8 cellular contexts compared by ENCODE assay signal in genomic region chr19:40284251-40284500, GRCh38. TPM values are rescaled to one million over a fixed set of nuclear protein-coding genes. Genes with fewer than 3 reads are reported as not detected.
DNase-seq lines count a peak whose midpoint lies in the region; FAIRE-seq and TF ChIP-seq lines count a peak whose summit lies in the region.

No MANE protein-coding gene starts in this region.

- no peaks in the 10 kb centered on the region for H3K9me3 ChIP-seq in NT2/D1 (ENCODE audit: insufficient read depth, low read length)
- H3K9me3 ChIP-seq in H1 (ENCODE audit: insufficient read depth in 2 of 2, low read depth in 1 of 2, low read length in 1 of 2), result no peaks in the 10 kb centered on the region
- no peaks in the 10 kb centered on the region for H3K9me3 ChIP-seq in neuron (ENCODE audit: low read length)

- H3K27me3 ChIP-seq in NT2/D1 (ENCODE audit: insufficient read depth, insufficient read length) (no peaks in the 10 kb centered on the region), H1 (replicated peaks in 1 of 4; ENCODE audit: control insufficient read depth in 3 of 4, extremely low read depth in 1 of 4, insufficient read depth in 3 of 4, low read length in 3 of 4) (no peaks in the 10 kb centered on the region), neuron (ENCODE audit: insufficient read depth, low read length) (no peaks in the 10 kb centered on the region)

- peaks cover 4% of the 10 kb centered on the region in 2 experiments for H4K20me1 ChIP-seq in H1 (replicated peaks in 1 of 2; ENCODE audit: control insufficient read depth in 1 of 2, insufficient read depth in 2 of 2, low read length in 2 of 2)

- no peaks in the 10 kb centered on the region for H3K9me3 Mint-ChIP-seq in CD14-positive monocyte

- H2BK20ac ChIP-seq in H1 (ENCODE audit: low read length), result no peak overlapping the region

- H3K79me1 ChIP-seq in H1 (ENCODE audit: low read depth, low read length), result peaks cover 19% of the 10 kb centered on the region

- H3K9ac ChIP-seq in NT2/D1 (ENCODE audit: insufficient read length, low read depth) (peak overlapping the region; percentile 95), H1 (replicated peaks in 1 of 4; ENCODE audit: extremely low read depth in 1 of 4, low read depth in 3 of 4, low read length in 3 of 4) (peak overlapping the region; percentile 67 to 87 (median 80))

- no peak overlapping the region for H3K23ac ChIP-seq in H1 (ENCODE audit: insufficient read length)

- H3K79me2 ChIP-seq in H1 (ENCODE audit: control insufficient read depth in 1 of 2, insufficient read depth in 2 of 2, low read length in 2 of 2), result peaks cover 9 to 53% of the 10 kb centered on the region in 2 experiments; a peak in 3 of 4 replicates

- POLR2A ChIA-PET in H1 (lab: Charles Lee; ENCODE audit: partially characterized antibody), result interaction anchor here (0.9 to 2.1 kb wide), 6 partner anchors 9 to 92 kb away, joined by 3 to 7 read pairs (median 4); partner anchors contain the start of gene MAP3K10

- H2BK15ac ChIP-seq in H1 (ENCODE audit: low read length), result peak overlapping the region; percentile 25; the same call in 1 of the 2 replicates

- H3K4me3 Mint-ChIP-seq in CD14-positive monocyte, result peak overlapping the region; percentile 94 to 95

- TF ChIP-seq CTCF in CD14-positive monocyte (IDR thresholded peaks at IDR 0.05), result no peak
- TF ChIP-seq CTCF in H1 (IDR thresholded peaks at IDR 0.05; ENCODE audit: control extremely low read depth in 1 of 3, insufficient read depth in 1 of 3, low read depth in 1 of 3, low read length in 3 of 3), result no peak
- no peak for TF ChIP-seq CTCF in GM13977 (IDR thresholded peaks at IDR 0.05; ENCODE audit: extremely low read depth, insufficient read depth, missing control alignments)

- TF ChIP-seq POLR2A in H1 (IDR thresholded peaks at IDR 0.05; ENCODE audit: control extremely low read depth in 1 of 2, low read depth in 2 of 2, low read length in 2 of 2), result no peak

- peak overlapping the region; percentile 85; the same call in 1 of the 2 replicates for H2BK5ac ChIP-seq in H1 (ENCODE audit: low read depth, low read length)

- peak overlapping the region; percentile 84 for H3K4me3 ChIP-seq in NT2/D1 (ENCODE audit: insufficient read length, low read depth)
- H3K4me3 ChIP-seq in H1 (ENCODE audit: extremely low read depth in 1 of 4, insufficient read depth in 2 of 4, low read depth in 3 of 4, low read length in 4 of 4), result peak overlapping the region; percentile 89 to 98 (median 94)
- H3K4me3 ChIP-seq in neuron (ENCODE audit: low read length), result peak overlapping the region; percentile 80

- peaks cover 43% of the 10 kb centered on the region for H3K4me1 Mint-ChIP-seq in CD14-positive monocyte

- peaks cover 18% of the 10 kb centered on the region for H3K4me1 ChIP-seq in NT2/D1 (ENCODE audit: insufficient read depth, insufficient read length)
- peaks cover 0 to 20% (median 14%) of the 10 kb centered on the region in 4 experiments; a peak in 6 of 7 replicates for H3K4me1 ChIP-seq in H1 (replicated peaks in 1 of 4; ENCODE audit: control insufficient read depth in 3 of 4, insufficient read depth in 4 of 4, low read length in 3 of 4)
- peaks cover 18% of the 10 kb centered on the region for H3K4me1 ChIP-seq in neuron (ENCODE audit: insufficient read depth, low read length)

- intact Hi-C loops in CD14-positive monocyte (cut with micrococcal nuclease), result loop anchor here in 1 of 2 donors (10.0 kb wide), 1 partner anchor 149 kb away; no protein-coding TSS in a partner anchor

- no peak overlapping the region for H4K5ac ChIP-seq in H1 (ENCODE audit: insufficient read length, low read depth, low read length)

- peaks cover 0 to 2% (median 2%) of the 10 kb centered on the region in 3 donors for H3K27me3 Mint-ChIP-seq in CD14-positive monocyte (ENCODE audit: low read depth in 3 of 3)

- DNase-seq in CD14-positive monocyte (ENCODE audit: low spot score) (no peak), NT2/D1 (ENCODE audit: low read depth, low spot score) (no peak), H1 (ENCODE audit: low read depth in 1 of 2, low spot score in 2 of 2) (no peak), GM13977 (ENCODE audit: low spot score) (no peak), NCI-H524 treated with DMSO at 0.1 percent for 48 hours (lab: John Stamatoyannopoulos, UW) (no peak), DMS153 (lab: John Stamatoyannopoulos, UW) (no peak)
- no peak for DNase-seq in central memory CD4-positive, alpha-beta T cell

- H3K36me3 Mint-ChIP-seq in CD14-positive monocyte, result peaks cover 3 to 6% of the 10 kb centered on the region in 2 donors

- H2BK120ac ChIP-seq in H1 (replicated peaks; ENCODE audit: low read depth, low read length), result no peak overlapping the region

- H2BK12ac ChIP-seq in H1 (ENCODE audit: low read depth, low read length), result no peak overlapping the region

- H4K91ac ChIP-seq in H1 (replicated peaks; ENCODE audit: insufficient read length, low read length), result no peak overlapping the region

- H2AFZ ChIP-seq in H1 (ENCODE audit: low read length), result 0 out of 2 replicates have a peak overlapping the region, but pooled peaks have one; percentile 15
- no peak overlapping the region for H2AFZ ChIP-seq in neuron (ENCODE audit: low read depth, low read length)

- H4K8ac ChIP-seq in H1 (ENCODE audit: extremely low read depth, insufficient read depth, low read length), result no peak overlapping the region

- TF ChIP-seq RAD21 in H1 (IDR thresholded peaks at IDR 0.05 in 1 of 2, conservative IDR thresholded peaks at IDR 0.05 in 1 of 2; ENCODE audit: low read depth in 2 of 2, low read length in 2 of 2), result no peak

- H3K14ac ChIP-seq in H1 (ENCODE audit: insufficient read length), result no peak overlapping the region

- 24% methylated on average over 4 of the region's 4 CpGs; no CpG with 5 or more reads in 1 of the 2 experiments for WGBS in H1 (ENCODE audit: extremely low coverage in 1 of 2, insufficient coverage in 1 of 2, insufficient read length in 1 of 2, insufficient replicate concordance in 2 of 2, low coverage in 1 of 2, low lambda C conversion rate in 2 of 2, missing lambda C conversion rate in 1 of 2), 2 experiments

- H2AK5ac ChIP-seq in H1 (ENCODE audit: low read depth, low read length), result no peak overlapping the region; the same call in 1 of the 2 replicates

- peak overlapping the region; percentile 79 to 90 for H3K4me2 ChIP-seq in H1 (ENCODE audit: insufficient read depth in 1 of 2, low read depth in 2 of 2, low read length in 2 of 2)

- TF ChIP-seq EP300 in H1 (IDR thresholded peaks at IDR 0.05; ENCODE audit: borderline replicate concordance in 1 of 2, low read depth in 2 of 2, low read length in 2 of 2), result no peak

- CTCF ChIA-PET in H1 (lab: Charles Lee; ENCODE audit: partially characterized antibody), result interaction anchor here (1.0 to 1.5 kb wide), 3 partner anchors 17 to 180 kb away, joined by 3 read pairs; no protein-coding TSS in a partner anchor

- H3K56ac ChIP-seq in H1 (replicated peaks; ENCODE audit: insufficient read length, low read depth, low read length), result peak overlapping the region; percentile 85

- H3K23me2 ChIP-seq in H1 (ENCODE audit: low read depth, low read length), result peaks cover 9% of the 10 kb centered on the region

- H3K27ac Mint-ChIP-seq in CD14-positive monocyte, result peak overlapping the region; percentile 66 to 96 (median 88)

- H3K36me3 ChIP-seq in NT2/D1 (ENCODE audit: insufficient read depth, insufficient read length, low read length) (peaks cover 20% of the 10 kb centered on the region), H1 (ENCODE audit: control insufficient read depth in 2 of 4, insufficient read depth in 4 of 4, low read length in 3 of 4) (peaks cover 0 to 3% (median 0%) of the 10 kb centered on the region in 4 experiments; a peak in 1 of 8 replicates), neuron (ENCODE audit: insufficient read depth, low read length) (no peaks in the 10 kb centered on the region)

- peak overlapping the region; percentile 61; the same call in 1 of the 2 replicates for H3K27ac ChIP-seq in H1 (ENCODE audit: low read depth, low read length)

- H3K18ac ChIP-seq in H1 (ENCODE audit: extremely low read depth, low read length), result no peak overlapping the region

- no peak for FAIRE-seq in H1 (lab: Jason Lieb, UNC)

- in situ Hi-C loops in GM13977 (cut with MboI; ENCODE audit: low pct_unique_long_range_greater_than_20kb, low sequenced_read_pairs, unreplicated experiment), result no loop called here

- H3K4ac ChIP-seq in H1 (replicated peaks; ENCODE audit: insufficient read length, low read depth, low read length), result no peak overlapping the region

TF ChIP-seq in H1, 55 proteins besides CTCF, POLR2A, EP300 and RAD21:
- TF ChIP-seq NANOG (IDR thresholded peaks at IDR 0.05; ENCODE audit: insufficient read depth, low read depth, low read length, poor library complexity, severe bottlenecking) (no peak), SP4 (IDR thresholded peaks at IDR 0.05; ENCODE audit: low read length) (0 out of 2 replicates have a peak, but pooled peaks have one; percentile 11)

RNA-seq across cellular contexts. Expression of gene AKT2, which starts 1.0 kb away (rescaled TPM):
- polyA plus RNA-seq in CD14-positive monocyte, result 10 to 100 TPM; 11.4 to 16.3 TPM
- 137 and 151 TPM in 2 replicates for total RNA-seq in H1 (2021; fragmentation: NEBNext Ultra II Directional; extraction: Animal tissue kit (Norgen Biotek cat#: 25700))
- polyA plus RNA-seq in H1 (2011; rRNA removed), result 183 and 252 TPM in 2 replicates
- polyA plus RNA-seq in H1 (2011; cell fraction: cytosol; rRNA removed), result 155 TPM
- 441 TPM for polyA plus RNA-seq in H1 (2011; cell fraction: nucleus; rRNA removed)
- 88.9 to 168 TPM (median 110 TPM) in 4 replicates for polyA plus RNA-seq in H1 (2012, experiment 1 of 2)
- polyA plus RNA-seq in H1 (2012, experiment 2 of 2), result 68.5 TPM
- polyA plus RNA-seq in H1 (2013, experiment 1 of 2), result 95.7 TPM
- polyA plus RNA-seq in H1 (2013, experiment 2 of 2), result 92.0 TPM
- 126 and 143 TPM in 2 replicates for polyA minus RNA-seq in H1 (2011; rRNA and poly(A)+ RNA removed)
- polyA minus RNA-seq in H1 (2011; cell fraction: cytosol; rRNA and poly(A)+ RNA removed), result 85.3 TPM
- polyA minus RNA-seq in H1 (2011; cell fraction: nucleus; rRNA and poly(A)+ RNA removed), result 82.5 TPM

RNA-seq across cellular contexts. Expression of gene CCNP, which starts 57.7 kb away (rescaled TPM):
- polyA plus RNA-seq in CD14-positive monocyte (not detected), H1 (2011; rRNA removed) (2.1 and 4.6 TPM in 2 replicates)
- 0.63 and 1.9 TPM in 2 replicates for total RNA-seq in H1 (2021; fragmentation: NEBNext Ultra II Directional; extraction: Animal tissue kit (Norgen Biotek cat#: 25700))
- 2.6 TPM for polyA plus RNA-seq in H1 (2011; cell fraction: cytosol; rRNA removed)
- 3.3 TPM for polyA plus RNA-seq in H1 (2011; cell fraction: nucleus; rRNA removed)
- polyA plus RNA-seq in H1 (2012, experiment 1 of 2), result 1.2 to 2.1 TPM (median 1.7 TPM) in 4 replicates
- polyA plus RNA-seq in H1 (2012, experiment 2 of 2), result 1.0 TPM
- polyA plus RNA-seq in H1 (2013, experiment 1 of 2), result 0.87 TPM
- 0.81 TPM for polyA plus RNA-seq in H1 (2013, experiment 2 of 2)
- 0.28 and 0.66 TPM in 2 replicates for polyA minus RNA-seq in H1 (2011; rRNA and poly(A)+ RNA removed)
- 2.8 TPM for polyA minus RNA-seq in H1 (2011; cell fraction: cytosol; rRNA and poly(A)+ RNA removed)
- polyA minus RNA-seq in H1 (2011; cell fraction: nucleus; rRNA and poly(A)+ RNA removed), result 1.2 TPM

Comparison
In these comparisons a context has a peak if more than half of its experiments do, and no peak if none do; other contexts are left out.
1. RNA of gene AKT2, which starts 1.0 kb away (polyA plus RNA-seq): 68.5 to 441 TPM in H1; 11.4 to 16.3 TPM in CD14-positive monocyte; every median in the first group is over 4 times any median in the second.
2. Peak in every context shown above with its lines, with median percentiles within 50 percentile points of each other: H3K4me3 ChIP-seq.